ENCODE assay signal across 8 cellular contexts in genomic region chr2:203225423-203226039, GRCh38. TPM values are rescaled to one million over a fixed set of nuclear protein-coding genes. Genes with fewer than 3 reads are reported as not detected.
DNase-seq lines count a peak whose midpoint lies in the region; ATAC-seq, FAIRE-seq and TF ChIP-seq lines count a peak whose summit lies in the region.

No MANE protein-coding gene starts in this region.

- no peaks in the 10 kb centered on the region for H3K27me3 ChIP-seq in endodermal cell (ENCODE audit: control insufficient read depth, insufficient read depth, low read length, poor library complexity, severe bottlenecking)

- H3K4me1 Mint-ChIP-seq in endodermal cell (peaks cover 2% of the 10 kb centered on the region), osteocyte (ENCODE audit: unreplicated experiment) (no peaks in the 10 kb centered on the region)

- no peak overlapping the region for H3K4me3 Mint-ChIP-seq in endodermal cell
- H3K4me3 Mint-ChIP-seq in osteocyte (ENCODE audit: unreplicated experiment), result no peak overlapping the region

- H3K36me3 ChIP-seq in endodermal cell (ENCODE audit: control insufficient read depth, insufficient read depth, low read length), result no peaks in the 10 kb centered on the region

- no peak overlapping the region for H3K27ac ChIP-seq in endodermal cell (ENCODE audit: low read depth, low read length)

- DNase-seq in NCI-H2196 (lab: John Stamatoyannopoulos, UW; ENCODE audit: unreplicated experiment), result peak; percentile 13
- DNase-seq in NCI-H2196 treated with DMSO at 0.1 percent for 48 hours (lab: John Stamatoyannopoulos, UW; ENCODE audit: unreplicated experiment), result no peak
- peak; percentile 69 for DNase-seq in endodermal cell
- no peak for DNase-seq in osteocyte (ENCODE audit: extremely low spot score, unreplicated experiment)
- no peak for DNase-seq in anterior cingulate cortex (lab: John Stamatoyannopoulos, UW)

- WGBS in endodermal cell (ENCODE audit: insufficient coverage in 1 of 2, insufficient read length in 1 of 2), 2 experiments, result 94 to 100% methylated on average over 2 of the region's 2 CpGs

- no peak overlapping the region for H3K27ac Mint-ChIP-seq in endodermal cell
- no peak overlapping the region for H3K27ac Mint-ChIP-seq in osteocyte (ENCODE audit: unreplicated experiment)

- H3K4me3 ChIP-seq in endodermal cell (ENCODE audit: low read length), result no peak overlapping the region

- H3K27me3 Mint-ChIP-seq in endodermal cell (ENCODE audit: insufficient read depth), result no peaks in the 10 kb centered on the region
- H3K27me3 Mint-ChIP-seq in osteocyte (ENCODE audit: unreplicated experiment), result no peaks in the 10 kb centered on the region

- no peak overlapping the region for H3K9ac ChIP-seq in endodermal cell (ENCODE audit: extremely low read depth, low read length, poor library complexity, severe bottlenecking)

- peak; percentile 5 for FAIRE-seq in TTC549 (lab: Jason Lieb, UNC)

- H3K9me3 Mint-ChIP-seq in endodermal cell, result peaks cover 13% of the 10 kb centered on the region
- H3K9me3 Mint-ChIP-seq in osteocyte (ENCODE audit: unreplicated experiment), result no peaks in the 10 kb centered on the region

- no peaks in the 10 kb centered on the region for H3K4me1 ChIP-seq in endodermal cell (ENCODE audit: control insufficient read depth, insufficient read depth, low read length)

- ATAC-seq in HG03342 (IDR thresholded peaks at IDR 0.05; ENCODE audit: unreplicated experiment) (peak; percentile 80), GM21447 (IDR thresholded peaks at IDR 0.05; ENCODE audit: unreplicated experiment) (no peak)

- TF ChIP-seq CTCF in endodermal cell (conservative IDR thresholded peaks at IDR 0.05) (peak; percentile 86), osteocyte (IDR thresholded peaks at IDR 0.05) (peak; percentile 64)

- no peaks in the 10 kb centered on the region for H3K9me3 ChIP-seq in endodermal cell (ENCODE audit: control insufficient read depth, low read length)

- H3K36me3 Mint-ChIP-seq in endodermal cell (ENCODE audit: low read depth), result no peaks in the 10 kb centered on the region
- H3K36me3 Mint-ChIP-seq in osteocyte (ENCODE audit: unreplicated experiment), result peaks cover 4% of the 10 kb centered on the region

RNA-seq across cellular contexts. Expression of gene CYP20A1, which starts 13.3 kb away (rescaled TPM):
- 10 to 100 TPM; 22.9 to 27.8 TPM for total RNA-seq in endodermal cell
- 13.0 TPM for polyA plus RNA-seq in endodermal cell (2013, experiment 1 of 2)
- 13.1 TPM for polyA plus RNA-seq in endodermal cell (2013, experiment 2 of 2)
- 32.4 and 33.4 TPM in 2 replicates for total RNA-seq in osteocyte

Comparison
In these comparisons a context has a peak if more than half of its experiments do, and no peak if none do; other contexts are left out.
1. DNase-seq: peak in NCI-H2196 (single experiment) and endodermal cell (single experiment); none in NCI-H2196 treated with DMSO at 0.1 percent for 48 hours (single experiment), osteocyte (single experiment) and anterior cingulate cortex (0 of 58).